ENCODE assay signal across 8 cellular contexts in genomic region chr15:45637552-45638033, GRCh38. TPM values are rescaled to one million over a fixed set of nuclear protein-coding genes. Genes with fewer than 3 reads are reported as not detected.
DNase-seq lines count a peak whose midpoint lies in the region; ATAC-seq and TF ChIP-seq lines count a peak whose summit lies in the region.

No MANE protein-coding gene starts in this region.

- intact Hi-C loops in upper lobe of right lung (cut with DNase I): no loop called here

- CTCF ChIA-PET in activated CD4-positive, alpha-beta memory T cell treated with anti-CD3 and anti-CD28 coated beads, Interleukin-2, amount 10 ng/mL, durations not matched to agents 7 days and 5 days (lab: Charles Lee): interaction anchor here (1.3 kb wide), 5 partner anchors 8 to 181 kb away, joined by 4 to 8 read pairs (median 5); no protein-coding TSS in a partner anchor

- peak overlapping the region; percentile 96 for H3K27ac Mint-ChIP-seq in activated CD4-positive, alpha-beta memory T cell treated with anti-CD3 and anti-CD28 coated beads, Interleukin-2, amount 10 ng/mL, durations not matched to agents 7 days and 5 days

- H3K4me1 ChIP-seq in neutrophil (ENCODE audit: control insufficient read depth in 1 of 2, insufficient read depth in 1 of 2, low read depth in 1 of 2, low read length in 1 of 2) (peaks cover 80 to 83% of the 10 kb centered on the region in 2 experiments), upper lobe of right lung (peaks cover 60% of the 10 kb centered on the region)

- H3K27ac ChIP-seq in neutrophil (peak overlapping the region; percentile 98), upper lobe of right lung (peak overlapping the region; percentile 97)

- TF ChIP-seq CTCF in epithelial cell of esophagus (IDR thresholded peaks at IDR 0.05; ENCODE audit: insufficient read depth, low read depth, low read length, missing control alignments): no peak
- TF ChIP-seq CTCF in neutrophil (IDR thresholded peaks at IDR 0.05): no peak
- TF ChIP-seq CTCF in upper lobe of right lung (IDR thresholded peaks at IDR 0.05): no peak

- peaks cover 64% of the 10 kb centered on the region for H3K4me1 Mint-ChIP-seq in activated CD4-positive, alpha-beta memory T cell treated with anti-CD3 and anti-CD28 coated beads, Interleukin-2, amount 10 ng/mL, durations not matched to agents 7 days and 5 days

- H3K4me3 ChIP-seq in MG63 (peak overlapping the region; percentile 7), epithelial cell of esophagus (ENCODE audit: low read length) (peak overlapping the region; percentile 21), neutrophil (ENCODE audit: low read depth in 1 of 2, low read length in 1 of 2) (peak overlapping the region; percentile 88 to 94), upper lobe of right lung (peak overlapping the region; percentile 87)

- no peaks in the 10 kb centered on the region for H3K9me3 ChIP-seq in MG63
- no peaks in the 10 kb centered on the region for H3K9me3 ChIP-seq in neutrophil
- H3K9me3 ChIP-seq in upper lobe of right lung: no peaks in the 10 kb centered on the region

- DNase-seq in GM04503 (ENCODE audit: low read depth) (peak; percentile 73), MG63 (peak; percentile 81), epithelial cell of esophagus (ENCODE audit: low read depth) (peak; percentile 85), upper lobe of right lung (no peak), GOT3 (lab: John Stamatoyannopoulos, UW) (no peak)
- DNase-seq in activated CD4-positive, alpha-beta memory T cell treated with anti-CD3 and anti-CD28 coated beads, Interleukin-2, amount 10 ng/mL, durations not matched to agents 7 days and 5 days: peak; percentile 66

- peak; percentile 41 for ATAC-seq in GM21619 (IDR thresholded peaks at IDR 0.05; ENCODE audit: unreplicated experiment)
- ATAC-seq in upper lobe of right lung: peak; percentile 13

- no peaks in the 10 kb centered on the region for H3K27me3 Mint-ChIP-seq in activated CD4-positive, alpha-beta memory T cell treated with anti-CD3 and anti-CD28 coated beads, Interleukin-2, amount 10 ng/mL, durations not matched to agents 7 days and 5 days

- H3K27me3 ChIP-seq in MG63 (no peaks in the 10 kb centered on the region), neutrophil (no peaks in the 10 kb centered on the region), upper lobe of right lung (no peaks in the 10 kb centered on the region)

- peak overlapping the region; percentile 99 for H3K4me3 Mint-ChIP-seq in activated CD4-positive, alpha-beta memory T cell treated with anti-CD3 and anti-CD28 coated beads, Interleukin-2, amount 10 ng/mL, durations not matched to agents 7 days and 5 days

- no peaks in the 10 kb centered on the region for H3K9me3 Mint-ChIP-seq in activated CD4-positive, alpha-beta memory T cell treated with anti-CD3 and anti-CD28 coated beads, Interleukin-2, amount 10 ng/mL, durations not matched to agents 7 days and 5 days

- H3K36me3 ChIP-seq in MG63: no peaks in the 10 kb centered on the region
- peaks cover 4% of the 10 kb centered on the region for H3K36me3 ChIP-seq in neutrophil
- no peaks in the 10 kb centered on the region for H3K36me3 ChIP-seq in upper lobe of right lung

- peaks cover 59% of the 10 kb centered on the region for H3K36me3 Mint-ChIP-seq in activated CD4-positive, alpha-beta memory T cell treated with anti-CD3 and anti-CD28 coated beads, Interleukin-2, amount 10 ng/mL, durations not matched to agents 7 days and 5 days (ENCODE audit: low read depth)

- POLR2A ChIA-PET in activated CD4-positive, alpha-beta memory T cell treated with anti-CD3 and anti-CD28 coated beads, Interleukin-2, amount 10 ng/mL, durations not matched to agents 7 days and 5 days (lab: Charles Lee): interaction anchor here (1.1 to 4.4 kb wide), 8 partner anchors 9 to 235 kb away, joined by 3 to 38 read pairs (median 8); partner anchors contain the start of gene BLOC1S6

RNA-seq across cellular contexts. Expression of gene SQOR, which starts 2.8 kb away (rescaled TPM):
- total RNA-seq in MG63 (2014; rRNA removed; shearing (Covaris generic); ENCODE audit: low replicate concordance): 58.2 and 82.8 TPM in 2 replicates
- total RNA-seq in activated CD4-positive, alpha-beta memory T cell treated with anti-CD3 and anti-CD28 coated beads, Interleukin-2, amount 10 ng/mL, durations not matched to agents 7 days and 5 days: 100 to 1,000 TPM; 139 to 142 TPM
- total RNA-seq in upper lobe of right lung: 103 TPM

RNA-seq across cellular contexts. Expression of gene BLOC1S6, which starts 50.4 kb away (rescaled TPM):
- total RNA-seq in MG63 (2014; rRNA removed; shearing (Covaris generic); ENCODE audit: low replicate concordance): 57.1 and 154 TPM in 2 replicates
- total RNA-seq in activated CD4-positive, alpha-beta memory T cell treated with anti-CD3 and anti-CD28 coated beads, Interleukin-2, amount 10 ng/mL, durations not matched to agents 7 days and 5 days: 10 to 100 TPM; 39.3 to 43.1 TPM
- 40.9 TPM for total RNA-seq in upper lobe of right lung

Comparison
In these comparisons a context has a peak if more than half of its experiments do, and no peak if none do; other contexts are left out.
1. DNase-seq: peak in GM04503 (single experiment), MG63 (single experiment), activated CD4-positive, alpha-beta memory T cell treated with anti-CD3 and anti-CD28 coated beads, Interleukin-2, amount 10 ng/mL, durations not matched to agents 7 days and 5 days (single experiment) and epithelial cell of esophagus (single experiment); none in upper lobe of right lung (single experiment) and GOT3 (single experiment).
2. H3K4me3 ChIP-seq: peak in every context shown above with its lines; median percentile 91 in neutrophil; 87 in upper lobe of right lung; 21 in epithelial cell of esophagus; 7 in MG63.